In genomic region chr22:50600541-50600940, GRCh38 we compare ENCODE assay signal across 8 cellular contexts. TPM values are rescaled to one million over a fixed set of nuclear protein-coding genes. Genes with fewer than 3 reads are reported as not detected.
DNase-seq lines count a peak whose midpoint lies in the region; ATAC-seq and TF ChIP-seq lines count a peak whose summit lies in the region.

Gene MAPK8IP2 (plus strand): TSS chr22:50600793. CDS start chr22:50600819, 26 bp downstream.

- peaks cover 2% of the 10 kb centered on the region for H3K9me3 Mint-ChIP-seq in neural progenitor cell

- H2AFZ ChIP-seq in neural progenitor cell (replicated peaks) = no peak within 1 kb of the TSS

- H3K36me3 Mint-ChIP-seq in neural progenitor cell = peaks cover 16% of the 10 kb centered on the region

- peaks cover 21% of the 10 kb centered on the region for H4K20me1 ChIP-seq in neural progenitor cell (ENCODE audit: low read depth)

- H3K4me1 ChIP-seq in neural progenitor cell = peaks cover 4% of the 10 kb centered on the region

- peak within 1 kb of the TSS; percentile 67 for H3K4me3 ChIP-seq in coronary artery
- peak within 1 kb of the TSS; percentile 39 for H3K4me3 ChIP-seq in neural progenitor cell

- ATAC-seq in GM21423 (IDR thresholded peaks at IDR 0.05; ENCODE audit: unreplicated experiment) = no peak
- no peak for ATAC-seq in HG02623 (IDR thresholded peaks at IDR 0.05; ENCODE audit: unreplicated experiment)

- H3K9ac ChIP-seq in neural progenitor cell = no peak within 1 kb of the TSS

- peaks cover 19% of the 10 kb centered on the region for H3K4me1 Mint-ChIP-seq in neural progenitor cell

- H3K27ac Mint-ChIP-seq in neural progenitor cell = peak within 1 kb of the TSS; percentile 58

- peaks cover 76% of the 10 kb centered on the region for H3K27me3 ChIP-seq in neural progenitor cell

- no peaks in the 10 kb centered on the region for H3K79me2 ChIP-seq in neural progenitor cell (ENCODE audit: low read depth)

- H3F3A ChIP-seq in neural progenitor cell (ENCODE audit: low read depth) = no peaks in the 10 kb centered on the region

- peaks cover 17% of the 10 kb centered on the region for H3K27me3 Mint-ChIP-seq in neural progenitor cell (ENCODE audit: insufficient read depth, low read depth)

- no peaks in the 10 kb centered on the region for H3K9me3 ChIP-seq in neural progenitor cell (ENCODE audit: low read depth)

- TF ChIP-seq CTCF in coronary artery (IDR thresholded peaks at IDR 0.05) (no peak), neural progenitor cell (IDR thresholded peaks at IDR 0.05) (no peak)

- peak within 1 kb of the TSS; percentile 88 for H3K4me2 ChIP-seq in neural progenitor cell

- H3K27ac ChIP-seq in coronary artery = no peak within 1 kb of the TSS
- H3K27ac ChIP-seq in neural progenitor cell = no peak within 1 kb of the TSS

- peak within 1 kb of the TSS; percentile 89 for H3K4me3 Mint-ChIP-seq in neural progenitor cell

- H3K36me3 ChIP-seq in neural progenitor cell = no peaks in the 10 kb centered on the region

- DNase-seq in DMS53 treated with DMSO at 0.1 percent for 48 hours (lab: John Stamatoyannopoulos, UW; ENCODE audit: unreplicated experiment) (peak; percentile 6), NCI-H2227 (lab: John Stamatoyannopoulos, UW; ENCODE audit: unreplicated experiment) (peak; percentile 78), coronary artery (ENCODE audit: low spot score) (no peak), neural progenitor cell (ENCODE audit: low spot score) (peak; percentile 65), SKM-1 (lab: John Stamatoyannopoulos, UW; ENCODE audit: unreplicated experiment) (no peak), H4 (ENCODE audit: low spot score) (no peak)

RNA-seq across cellular contexts. Expression of gene MAPK8IP2, which starts in this region (rescaled TPM):
- total RNA-seq in neural progenitor cell (ENCODE audit: low replicate concordance) = 0.74 TPM in 1 of 2 replicates, not detected in the other
- total RNA-seq in H4 (2014; rRNA removed; shearing (Covaris generic)) = 0.29 and 0.41 TPM in 2 replicates

Comparison
In these comparisons a context has a peak if more than half of its experiments do, and no peak if none do; other contexts are left out.
1. Peak in DNase-seq, H3K4me3 ChIP-seq and H3K4me2 ChIP-seq in neural progenitor cell; RNA of the gene not detected or under 1 TPM.
2. DNase-seq: peak in DMS53 treated with DMSO at 0.1 percent for 48 hours (single experiment) and NCI-H2227 (single experiment); none in coronary artery (single experiment), SKM-1 (single experiment) and H4 (single experiment).